In the genomic region with DNA sequence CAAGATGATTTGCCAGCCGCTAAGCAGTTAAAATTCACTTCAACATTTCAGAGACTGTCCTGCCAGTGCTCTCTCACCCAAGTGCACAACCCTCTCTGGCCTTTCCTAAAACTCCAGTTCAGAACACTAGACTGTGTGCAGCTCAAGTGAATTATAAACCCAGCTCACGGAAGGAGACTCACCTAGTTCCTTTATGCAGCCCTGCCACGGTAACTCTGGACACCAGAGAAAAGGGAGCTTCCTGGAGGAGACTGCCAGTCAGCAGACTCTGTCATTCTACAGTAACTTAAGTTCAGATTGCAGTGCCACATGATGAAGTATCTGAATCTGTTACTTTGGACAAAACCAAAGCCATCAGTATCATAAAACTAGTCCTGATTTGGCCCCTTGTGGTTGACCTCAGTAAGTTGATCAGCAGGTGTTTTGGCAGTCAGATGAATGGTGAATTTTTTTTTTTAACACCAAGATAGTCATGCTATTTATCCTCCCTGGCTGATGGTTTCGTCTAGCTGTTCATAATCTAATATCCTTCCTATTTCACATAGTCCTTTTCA, we compare ENCODE assay signal across 1 cellular context.
TF ChIP-seq lines count a peak whose summit lies in the region.

No MANE protein-coding gene starts in this region.

TF ChIP-seq in K562, 482 proteins besides CTCF, POLR2A, EP300 and RAD21:
- TF ChIP-seq FOS (IDR thresholded peaks at IDR 0.05; ENCODE audit: extremely low read depth, insufficient read length) (no peak), ZNF384 (IDR thresholded peaks at IDR 0.05; ENCODE audit: low read depth, low read length) (no peak), PHF20 (IDR thresholded peaks at IDR 0.05; ENCODE audit: partially characterized antibody) (no peak), POLR2H (tag; IDR thresholded peaks at IDR 0.05; ENCODE audit: low read depth) (no peak), KDM1A (IDR thresholded peaks at IDR 0.05) (peak; percentile 87 to 90), NFATC3 (IDR thresholded peaks at IDR 0.05) (no peak), ETV1 (tag; conservative IDR thresholded peaks at IDR 0.05; ENCODE audit: low read depth) (no peak), E2F3 (CRISPR knock-in tag; IDR thresholded peaks at IDR 0.05) (no peak), SRF (CRISPR knock-in tag; IDR thresholded peaks at IDR 0.05) (no peak), CBFA2T3 (IDR thresholded peaks at IDR 0.05) (0 out of 2 replicates have a peak, but pooled peaks have one; percentile 4), HOXB6 (CRISPR knock-in tag; IDR thresholded peaks at IDR 0.05; ENCODE audit: borderline replicate concordance) (no peak), RCOR1 (IDR thresholded peaks at IDR 0.05; ENCODE audit: borderline replicate concordance in 1 of 2, low read depth in 2 of 2, low read length in 2 of 2) (no peak), RHOXF2B (CRISPR knock-in tag; conservative IDR thresholded peaks at IDR 0.05) (no peak), HDAC1 (IDR thresholded peaks at IDR 0.05) (peak in 1 of 2 experiments; percentile 56; a peak in 1 of 4 replicates), IFI16 (CRISPR knock-in tag; IDR thresholded peaks at IDR 0.05) (no peak), SUPT5H (IDR thresholded peaks at IDR 0.05) (no peak)
- TF ChIP-seq, protein P1, sequence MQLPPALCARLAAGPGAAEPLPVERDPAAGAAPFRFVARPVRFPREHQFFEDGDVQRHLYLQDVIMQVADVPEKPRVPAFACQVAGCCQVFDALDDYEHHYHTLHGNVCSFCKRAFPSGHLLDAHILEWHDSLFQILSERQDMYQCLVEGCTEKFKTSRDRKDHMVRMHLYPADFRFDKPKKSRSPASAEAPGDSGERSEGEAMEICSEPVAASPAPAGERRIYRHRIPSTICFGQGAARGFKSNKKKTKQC (CRISPR knock-in tag; IDR thresholded peaks at IDR 0.05), result no peak
- TF ChIP-seq, protein P2, sequence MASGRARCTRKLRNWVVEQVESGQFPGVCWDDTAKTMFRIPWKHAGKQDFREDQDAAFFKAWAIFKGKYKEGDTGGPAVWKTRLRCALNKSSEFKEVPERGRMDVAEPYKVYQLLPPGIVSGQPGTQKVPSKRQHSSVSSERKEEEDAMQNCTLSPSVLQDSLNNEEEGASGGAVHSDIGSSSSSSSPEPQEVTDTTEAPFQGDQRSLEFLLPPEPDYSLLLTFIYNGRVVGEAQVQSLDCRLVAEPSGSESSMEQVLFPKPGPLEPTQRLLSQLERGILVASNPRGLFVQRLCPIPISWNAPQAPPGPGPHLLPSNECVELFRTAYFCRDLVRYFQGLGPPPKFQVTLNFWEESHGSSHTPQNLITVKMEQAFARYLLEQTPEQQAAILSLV (tag; IDR thresholded peaks at IDR 0.05), result no peak
- TF ChIP-seq, protein P3, sequence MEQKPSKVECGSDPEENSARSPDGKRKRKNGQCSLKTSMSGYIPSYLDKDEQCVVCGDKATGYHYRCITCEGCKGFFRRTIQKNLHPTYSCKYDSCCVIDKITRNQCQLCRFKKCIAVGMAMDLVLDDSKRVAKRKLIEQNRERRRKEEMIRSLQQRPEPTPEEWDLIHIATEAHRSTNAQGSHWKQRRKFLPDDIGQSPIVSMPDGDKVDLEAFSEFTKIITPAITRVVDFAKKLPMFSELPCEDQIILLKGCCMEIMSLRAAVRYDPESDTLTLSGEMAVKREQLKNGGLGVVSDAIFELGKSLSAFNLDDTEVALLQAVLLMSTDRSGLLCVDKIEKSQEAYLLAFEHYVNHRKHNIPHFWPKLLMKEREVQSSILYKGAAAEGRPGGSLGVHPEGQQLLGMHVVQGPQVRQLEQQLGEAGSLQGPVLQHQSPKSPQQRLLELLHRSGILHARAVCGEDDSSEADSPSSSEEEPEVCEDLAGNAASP (IDR thresholded peaks at IDR 0.05), result no peak
- TF ChIP-seq, protein P4, sequence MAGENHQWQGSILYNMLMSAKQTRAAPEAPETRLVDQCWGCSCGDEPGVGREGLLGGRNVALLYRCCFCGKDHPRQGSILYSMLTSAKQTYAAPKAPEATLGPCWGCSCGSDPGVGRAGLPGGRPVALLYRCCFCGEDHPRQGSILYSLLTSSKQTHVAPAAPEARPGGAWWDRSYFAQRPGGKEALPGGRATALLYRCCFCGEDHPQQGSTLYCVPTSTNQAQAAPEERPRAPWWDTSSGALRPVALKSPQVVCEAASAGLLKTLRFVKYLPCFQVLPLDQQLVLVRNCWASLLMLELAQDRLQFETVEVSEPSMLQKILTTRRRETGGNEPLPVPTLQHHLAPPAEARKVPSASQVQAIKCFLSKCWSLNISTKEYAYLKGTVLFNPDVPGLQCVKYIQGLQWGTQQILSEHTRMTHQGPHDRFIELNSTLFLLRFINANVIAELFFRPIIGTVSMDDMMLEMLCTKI (IDR thresholded peaks at IDR 0.05; ENCODE audit: partially characterized antibody), result no peak
- TF ChIP-seq, protein P5, sequence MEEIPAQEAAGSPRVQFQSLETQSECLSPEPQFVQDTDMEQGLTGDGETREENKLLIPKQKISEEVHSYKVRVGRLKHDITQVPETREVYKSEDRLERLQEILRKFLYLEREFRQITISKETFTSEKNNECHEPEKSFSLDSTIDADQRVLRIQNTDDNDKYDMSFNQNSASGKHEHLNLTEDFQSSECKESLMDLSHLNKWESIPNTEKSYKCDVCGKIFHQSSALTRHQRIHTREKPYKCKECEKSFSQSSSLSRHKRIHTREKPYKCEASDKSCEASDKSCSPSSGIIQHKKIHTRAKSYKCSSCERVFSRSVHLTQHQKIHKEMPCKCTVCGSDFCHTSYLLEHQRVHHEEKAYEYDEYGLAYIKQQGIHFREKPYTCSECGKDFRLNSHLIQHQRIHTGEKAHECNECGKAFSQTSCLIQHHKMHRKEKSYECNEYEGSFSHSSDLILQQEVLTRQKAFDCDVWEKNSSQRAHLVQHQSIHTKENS (CRISPR knock-in tag; IDR thresholded peaks at IDR 0.05), result no peak
- TF ChIP-seq, protein P6, sequence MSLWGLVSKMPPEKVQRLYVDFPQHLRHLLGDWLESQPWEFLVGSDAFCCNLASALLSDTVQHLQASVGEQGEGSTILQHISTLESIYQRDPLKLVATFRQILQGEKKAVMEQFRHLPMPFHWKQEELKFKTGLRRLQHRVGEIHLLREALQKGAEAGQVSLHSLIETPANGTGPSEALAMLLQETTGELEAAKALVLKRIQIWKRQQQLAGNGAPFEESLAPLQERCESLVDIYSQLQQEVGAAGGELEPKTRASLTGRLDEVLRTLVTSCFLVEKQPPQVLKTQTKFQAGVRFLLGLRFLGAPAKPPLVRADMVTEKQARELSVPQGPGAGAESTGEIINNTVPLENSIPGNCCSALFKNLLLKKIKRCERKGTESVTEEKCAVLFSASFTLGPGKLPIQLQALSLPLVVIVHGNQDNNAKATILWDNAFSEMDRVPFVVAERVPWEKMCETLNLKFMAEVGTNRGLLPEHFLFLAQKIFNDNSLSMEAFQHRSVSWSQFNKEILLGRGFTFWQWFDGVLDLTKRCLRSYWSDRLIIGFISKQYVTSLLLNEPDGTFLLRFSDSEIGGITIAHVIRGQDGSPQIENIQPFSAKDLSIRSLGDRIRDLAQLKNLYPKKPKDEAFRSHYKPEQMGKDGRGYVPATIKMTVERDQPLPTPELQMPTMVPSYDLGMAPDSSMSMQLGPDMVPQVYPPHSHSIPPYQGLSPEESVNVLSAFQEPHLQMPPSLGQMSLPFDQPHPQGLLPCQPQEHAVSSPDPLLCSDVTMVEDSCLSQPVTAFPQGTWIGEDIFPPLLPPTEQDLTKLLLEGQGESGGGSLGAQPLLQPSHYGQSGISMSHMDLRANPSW (CRISPR knock-in tag; IDR thresholded peaks at IDR 0.05), result no peak
- TF ChIP-seq, protein P7, sequence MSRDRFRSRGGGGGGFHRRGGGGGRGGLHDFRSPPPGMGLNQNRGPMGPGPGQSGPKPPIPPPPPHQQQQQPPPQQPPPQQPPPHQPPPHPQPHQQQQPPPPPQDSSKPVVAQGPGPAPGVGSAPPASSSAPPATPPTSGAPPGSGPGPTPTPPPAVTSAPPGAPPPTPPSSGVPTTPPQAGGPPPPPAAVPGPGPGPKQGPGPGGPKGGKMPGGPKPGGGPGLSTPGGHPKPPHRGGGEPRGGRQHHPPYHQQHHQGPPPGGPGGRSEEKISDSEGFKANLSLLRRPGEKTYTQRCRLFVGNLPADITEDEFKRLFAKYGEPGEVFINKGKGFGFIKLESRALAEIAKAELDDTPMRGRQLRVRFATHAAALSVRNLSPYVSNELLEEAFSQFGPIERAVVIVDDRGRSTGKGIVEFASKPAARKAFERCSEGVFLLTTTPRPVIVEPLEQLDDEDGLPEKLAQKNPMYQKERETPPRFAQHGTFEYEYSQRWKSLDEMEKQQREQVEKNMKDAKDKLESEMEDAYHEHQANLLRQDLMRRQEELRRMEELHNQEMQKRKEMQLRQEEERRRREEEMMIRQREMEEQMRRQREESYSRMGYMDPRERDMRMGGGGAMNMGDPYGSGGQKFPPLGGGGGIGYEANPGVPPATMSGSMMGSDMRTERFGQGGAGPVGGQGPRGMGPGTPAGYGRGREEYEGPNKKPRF (IDR thresholded peaks at IDR 0.05; ENCODE audit: low read depth, low read length), result no peak
- TF ChIP-seq, protein P8, sequence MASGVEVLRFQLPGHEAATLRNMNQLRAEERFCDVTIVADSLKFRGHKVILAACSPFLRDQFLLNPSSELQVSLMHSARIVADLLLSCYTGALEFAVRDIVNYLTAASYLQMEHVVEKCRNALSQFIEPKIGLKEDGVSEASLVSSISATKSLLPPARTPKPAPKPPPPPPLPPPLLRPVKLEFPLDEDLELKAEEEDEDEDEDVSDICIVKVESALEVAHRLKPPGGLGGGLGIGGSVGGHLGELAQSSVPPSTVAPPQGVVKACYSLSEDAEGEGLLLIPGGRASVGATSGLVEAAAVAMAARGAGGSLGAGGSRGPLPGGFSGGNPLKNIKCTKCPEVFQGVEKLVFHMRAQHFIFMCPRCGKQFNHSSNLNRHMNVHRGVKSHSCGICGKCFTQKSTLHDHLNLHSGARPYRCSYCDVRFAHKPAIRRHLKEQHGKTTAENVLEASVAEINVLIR (CRISPR knock-in tag; IDR thresholded peaks at IDR 0.05), result no peak
